ENCODE assay signal across 9 cellular contexts in the genomic region with DNA sequence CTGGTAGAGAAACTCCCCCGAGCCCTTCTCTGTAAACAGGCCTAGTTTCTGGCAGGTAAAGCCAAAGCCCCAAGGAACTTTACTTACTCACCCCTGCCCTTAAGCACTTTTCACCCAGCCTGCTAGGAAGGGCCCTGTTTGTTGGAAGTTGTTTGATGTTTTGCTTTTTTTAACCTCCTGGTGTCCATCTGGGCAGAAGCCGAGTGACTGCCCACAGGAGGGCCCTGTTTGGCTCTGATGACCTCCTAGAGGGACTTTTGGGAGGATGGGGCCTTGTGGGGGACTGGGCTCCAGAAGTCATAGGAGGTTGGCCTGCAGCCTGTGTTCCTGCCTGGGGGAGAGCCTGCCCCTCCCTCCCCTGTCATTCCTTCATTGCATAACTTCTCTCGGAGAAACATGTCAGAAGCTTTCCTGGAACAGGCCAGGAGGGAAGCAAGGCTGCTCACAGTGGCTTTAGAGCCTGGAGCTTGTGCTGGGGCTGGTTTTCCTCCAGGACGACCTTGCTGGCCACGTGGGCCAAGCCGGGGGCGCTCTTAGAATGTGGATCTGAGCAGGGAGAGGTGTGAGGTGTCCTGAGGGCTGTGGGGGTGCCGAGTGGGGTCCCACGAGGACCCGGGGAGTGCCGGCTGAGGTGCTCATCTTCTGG. TPM values are rescaled to one million over a fixed set of nuclear protein-coding genes. Genes with fewer than 3 reads are reported as not detected.
DNase-seq lines count a peak whose midpoint lies in the region; ATAC-seq and TF ChIP-seq lines count a peak whose summit lies in the region.
"Had no signal": no experiment of that assay in that cellular context is flagged by ENCODE, and none has a peak within 500 bp of the region (broad histone marks: within the 10 kb centered on the region; RNA-seq: fewer than 3 reads in every experiment).

No MANE protein-coding gene starts in this region.

- H3K36me3 ChIP-seq in esophagus squamous epithelium (peaks cover 0 to 58% (median 5%) of the 10 kb centered on the region in 3 donors), muscle layer of colon (ENCODE audit: insufficient read depth, low read length) (peaks cover 9% of the 10 kb centered on the region), upper lobe of right lung (peaks cover 14% of the 10 kb centered on the region)

- peak; percentile 2 for DNase-seq in activated CD4-positive, alpha-beta T cell treated with anti-CD3 and anti-CD28 coated beads for 36 hours
- no peak for DNase-seq in activated CD4-positive, alpha-beta T cell treated with anti-CD3 and anti-CD28 coated beads for 48 hours
- DNase-seq in esophagus squamous epithelium (lab: John Stamatoyannopoulos, UW) (no peak), upper lobe of right lung (no peak), NCI-H2029 treated with DMSO at 0.1 percent for 48 hours (lab: John Stamatoyannopoulos, UW) (no peak)
- DNase-seq: activated B cell treated with CpG ODN at 0.5 μM for 24 hours had no signal

- peak overlapping the region; percentile 47 for H3K9ac ChIP-seq in muscle layer of colon (ENCODE audit: low read length)

- intact Hi-C loops in activated CD4-positive, alpha-beta T cell treated with anti-CD3 and anti-CD28 coated beads for 36 hours (cut with DNase I, micrococcal nuclease) = no loop called here
- intact Hi-C loops in esophagus squamous epithelium (cut with DNase I) = no loop called here
- intact Hi-C loops in upper lobe of right lung (cut with DNase I) = no loop called here

- peaks cover 22 to 34% (median 30%) of the 10 kb centered on the region in 3 donors for H3K4me1 ChIP-seq in esophagus squamous epithelium
- peaks cover 30% of the 10 kb centered on the region for H3K4me1 ChIP-seq in muscle layer of colon (ENCODE audit: insufficient read depth, low read length)
- peaks cover 22% of the 10 kb centered on the region for H3K4me1 ChIP-seq in upper lobe of right lung

- peaks cover 7% of the 10 kb centered on the region for H3K9me3 Mint-ChIP-seq in activated CD4-positive, alpha-beta T cell treated with anti-CD3 and anti-CD28 coated beads for 36 hours (ENCODE audit: low read depth)

- no peak for TF ChIP-seq POLR2A in esophagus squamous epithelium (IDR thresholded peaks at IDR 0.05)

- H3K4me3 ChIP-seq in esophagus squamous epithelium (peak overlapping the region in 1 of 4 donors; percentile 21), muscle layer of colon (ENCODE audit: low read depth in 1 of 2, low read length in 2 of 2) (peak overlapping the region in 1 of 2 donors; percentile 25), upper lobe of right lung (no peak overlapping the region)

- WGBS in esophagus squamous epithelium, 2 donors = 43 to 45% methylated on average over 1 to 6 of the region's 11 CpGs

- no peak for ATAC-seq in activated CD4-positive, alpha-beta T cell treated with anti-CD3 and anti-CD28 coated beads for 36 hours
- ATAC-seq in upper lobe of right lung (peak; percentile 84), HG03175 (IDR thresholded peaks at IDR 0.05; ENCODE audit: unreplicated experiment) (no peak), GM21515 (IDR thresholded peaks at IDR 0.05; ENCODE audit: unreplicated experiment) (no peak)

- no peak overlapping the region for H3K27ac Mint-ChIP-seq in activated CD4-positive, alpha-beta T cell treated with anti-CD3 and anti-CD28 coated beads for 36 hours
- H3K27ac Mint-ChIP-seq: activated B cell treated with CpG ODN at 0.5 μM for 24 hours had no signal

- no peak overlapping the region for H3K4me3 Mint-ChIP-seq in activated CD4-positive, alpha-beta T cell treated with anti-CD3 and anti-CD28 coated beads for 36 hours
- H3K4me3 Mint-ChIP-seq: activated B cell treated with CpG ODN at 0.5 μM for 24 hours had no signal

- CTCF ChIA-PET in activated CD4-positive, alpha-beta T cell treated with anti-CD3 and anti-CD28 coated beads for 36 hours (lab: Charles Lee) = no interaction called here

- H3K9me3 ChIP-seq in esophagus squamous epithelium = peaks cover 0 to 13% (median 4%) of the 10 kb centered on the region in 3 donors
- H3K9me3 ChIP-seq in muscle layer of colon (ENCODE audit: low read length) = peaks cover 5% of the 10 kb centered on the region
- no peaks in the 10 kb centered on the region for H3K9me3 ChIP-seq in upper lobe of right lung

- no peak for TF ChIP-seq CTCF in esophagus squamous epithelium (IDR thresholded peaks at IDR 0.05)
- no peak for TF ChIP-seq CTCF in upper lobe of right lung (IDR thresholded peaks at IDR 0.05)

- POLR2A ChIA-PET in activated CD4-positive, alpha-beta T cell treated with anti-CD3 and anti-CD28 coated beads for 36 hours (lab: Charles Lee) = no interaction called here

- no peaks in the 10 kb centered on the region for H3K4me1 Mint-ChIP-seq in activated CD4-positive, alpha-beta T cell treated with anti-CD3 and anti-CD28 coated beads for 36 hours

- H3K36me3 Mint-ChIP-seq in activated CD4-positive, alpha-beta T cell treated with anti-CD3 and anti-CD28 coated beads for 36 hours (ENCODE audit: low read depth) = peaks cover 17% of the 10 kb centered on the region

- no peaks in the 10 kb centered on the region for H3K27me3 ChIP-seq in esophagus squamous epithelium
- H3K27me3 ChIP-seq in muscle layer of colon (ENCODE audit: control insufficient read depth in 1 of 2, insufficient read depth in 2 of 2, low read length in 2 of 2) = no peaks in the 10 kb centered on the region
- no peaks in the 10 kb centered on the region for H3K27me3 ChIP-seq in upper lobe of right lung

- H3K27ac ChIP-seq in esophagus squamous epithelium (peak overlapping the region; percentile 75 to 92 (median 88)), muscle layer of colon (ENCODE audit: low read depth, low read length) (peak overlapping the region; percentile 93), upper lobe of right lung (peak overlapping the region; percentile 79)

- H3K27me3 Mint-ChIP-seq in activated CD4-positive, alpha-beta T cell treated with anti-CD3 and anti-CD28 coated beads for 36 hours = no peaks in the 10 kb centered on the region
- H3K27me3 Mint-ChIP-seq: activated B cell treated with CpG ODN at 0.5 μM for 24 hours had no signal

RNA-seq across cellular contexts. Expression of gene COQ8A, which starts 33.9 kb away (rescaled TPM):
- 10 to 100 TPM; 21.3 to 26.9 TPM for total RNA-seq in activated CD4-positive, alpha-beta T cell treated with anti-CD3 and anti-CD28 coated beads for 36 hours
- 10 to 100 TPM in 3 of 4 donors, 1 to 10 TPM in 1; 9.3 to 37.8 (median 16.9) TPM for total RNA-seq in esophagus squamous epithelium
- total RNA-seq in upper lobe of right lung = 30.6 TPM
